In genomic region chr14:56686416-56686815, GRCh38 we compare ENCODE assay signal across 14 cellular contexts.
DNase-seq lines count a peak whose midpoint lies in the region; ATAC-seq, FAIRE-seq and TF ChIP-seq lines count a peak whose summit lies in the region.
"Had no signal": no experiment of that assay in that cellular context is flagged by ENCODE, and none has a peak within 500 bp of the region (broad histone marks: within the 10 kb centered on the region; RNA-seq: fewer than 3 reads in every experiment).

No MANE protein-coding gene starts in this region.

- DNase-seq in D721Med (ENCODE audit: insufficient read length, low spot score) (no peak), left lobe of liver (ENCODE audit: low spot score) (peak; percentile 66), GM19238 (ENCODE audit: insufficient read length, low spot score) (no peak), MM.1S (no peak)
- DNase-seq: activated CD8-positive, alpha-beta memory T cell treated with anti-CD3 and anti-CD28 coated beads, Interleukin-2, amount 10 ng/mL, durations not matched to agents 7 days and 5 days; CD8-positive, alpha-beta T cell; NCI-H1105 treated with DMSO at 0.1 percent for 48 hours; small intestine had no signal

- no peak overlapping the region for H3K4me3 ChIP-seq in MM.1S (ENCODE audit: low read length)

- no peak for FAIRE-seq in D721Med (lab: Jason Lieb, UNC)
- FAIRE-seq: GM18507, small intestine had no signal

- H3K27ac ChIP-seq in VCaP (no peak overlapping the region), MM.1S (ENCODE audit: low read length) (no peak overlapping the region)

- peak; percentile 81 for TF ChIP-seq CTCF in D721Med (IDR thresholded peaks at IDR 0.05; ENCODE audit: insufficient read depth, missing control alignments)
- TF ChIP-seq CTCF in LNCAP (IDR thresholded peaks at IDR 0.05) = peak; percentile 18; the same call in 1 of the 2 replicates
- peak; percentile 44; the same call in 1 of the 2 replicates for TF ChIP-seq CTCF in VCaP (conservative IDR thresholded peaks at IDR 0.05)
- TF ChIP-seq CTCF in MM.1S (IDR thresholded peaks at IDR 0.05; ENCODE audit: low read length) = no peak

- H3K36me3 ChIP-seq in MM.1S (replicated peaks; ENCODE audit: insufficient read depth, low read length) = no peaks in the 10 kb centered on the region

- no peaks in the 10 kb centered on the region for H3K27me3 ChIP-seq in MM.1S (replicated peaks; ENCODE audit: insufficient read depth, low read length)

- peak; percentile 100 for ATAC-seq in left lobe of liver
- no peak for ATAC-seq in HG03469 (IDR thresholded peaks at IDR 0.05; ENCODE audit: unreplicated experiment)
- ATAC-seq in GM19351 (IDR thresholded peaks at IDR 0.05; ENCODE audit: unreplicated experiment) = no peak
- ATAC-seq: activated CD8-positive, alpha-beta memory T cell treated with anti-CD3 and anti-CD28 coated beads, Interleukin-2, amount 10 ng/mL, durations not matched to agents 7 days and 5 days; CD8-positive, alpha-beta T cell; stimulated activated memory B cell treated with anti-CD40 and anti-IgM and Interleukin-4, amounts not matched to agents 10 μg/mL and 1 μg/mL and 100 μg/mL, for 72 hours had no signal

- no peaks in the 10 kb centered on the region for H3K4me1 ChIP-seq in MM.1S (ENCODE audit: low read length)

- no peaks in the 10 kb centered on the region for H3K79me2 ChIP-seq in MM.1S (ENCODE audit: low read length)

- no peak overlapping the region for H3K4me2 ChIP-seq in MM.1S (ENCODE audit: low read depth, low read length)

- no peaks in the 10 kb centered on the region for H3K9me3 ChIP-seq in MM.1S (replicated peaks; ENCODE audit: insufficient read depth, low read length)

- no peak overlapping the region for H3K9ac ChIP-seq in MM.1S (ENCODE audit: low read length)

- no peaks in the 10 kb centered on the region for H4K20me1 ChIP-seq in MM.1S (ENCODE audit: insufficient read depth, low read length)

- H2AFZ ChIP-seq in MM.1S (ENCODE audit: low read length) = no peak overlapping the region

- H3K9me2 ChIP-seq in MM.1S (replicated peaks; ENCODE audit: insufficient read depth, low read length) = no peaks in the 10 kb centered on the region

- no peaks in the 10 kb centered on the region for H3F3A ChIP-seq in MM.1S (ENCODE audit: insufficient read depth, low read length)
